ENCODE assay signal across 21 cellular contexts in genomic region chr10:131788386-131788785, GRCh38.
"Had no signal": no experiment of that assay in that cellular context is flagged by ENCODE, and none has a peak within 500 bp of the region (broad histone marks: within the 10 kb centered on the region; RNA-seq: fewer than 3 reads in every experiment).

No MANE protein-coding gene starts in this region.

- H3K27me3 Mint-ChIP-seq: progenitor cell of endocrine pancreas had no signal

- H3K4me3 ChIP-seq: ascending aorta, breast epithelium, left ventricle myocardium inferior, right atrium auricular region, smooth muscle cell, transverse colon had no signal

- H3K9me3 ChIP-seq: ascending aorta, left ventricle myocardium inferior, right atrium auricular region, transverse colon had no signal

- H3K4me1 Mint-ChIP-seq: activated naive CD8-positive, alpha-beta T cell treated with anti-CD3 and anti-CD28 coated beads, Interleukin-2, amount 50 U/mL, for 24 hours; memory B cell; natural killer cell had no signal

- H3K27me3 ChIP-seq: ascending aorta, right atrium auricular region, transverse colon had no signal

- H3K4me3 Mint-ChIP-seq: activated naive CD8-positive, alpha-beta T cell treated with anti-CD3 and anti-CD28 coated beads, Interleukin-2, amount 50 U/mL, for 24 hours; activated T-helper 1 cell treated with anti-CD3 and anti-CD28 coated beads, Interleukin-12 subunit alpha, Interleukin-12 subunit beta, Interleukin-2, Interleukin-4 antibody, amounts not matched to agents 30 ng/mL and 10 ng/mL and 1 ng/mL, durations not matched to agents 14 hours and 24 hours and 36 hours; effector memory CD8-positive, alpha-beta T cell; memory B cell; natural killer cell had no signal

- ATAC-seq: activated naive CD8-positive, alpha-beta T cell treated with anti-CD3 and anti-CD28 coated beads, Interleukin-2, amount 50 U/mL, for 24 hours; effector memory CD8-positive, alpha-beta T cell; natural killer cell had no signal

- H3K27ac ChIP-seq: ascending aorta, breast epithelium, epithelial cell of prostate, left ventricle myocardium inferior, right atrium auricular region, transverse colon had no signal

- DNase-seq: activated CD4-positive, alpha-beta T cell treated with anti-CD3 and anti-CD28 coated beads, Interleukin-2, amount 50 U/mL, for 1 hour; activated CD8-positive, alpha-beta memory T cell treated with anti-CD3 and anti-CD28 coated beads for 24 hours; activated naive CD4-positive, alpha-beta T cell treated with Interleukin-2 at 50 U/mL for 16 hours; activated naive CD8-positive, alpha-beta T cell treated with anti-CD3 and anti-CD28 coated beads, Interleukin-2, amount 50 U/mL, for 24 hours; dermis blood vessel endothelial cell; effector memory CD8-positive, alpha-beta T cell; left ventricle myocardium inferior; natural killer cell; nucleus accumbens; stimulated activated CD4-positive, alpha-beta T cell treated with anti-CD3 and anti-CD28 coated beads, Interleukin-4, amount 100 ng/mL, for 4 hours; stimulated activated CD8-positive, alpha-beta memory T cell treated with anti-CD3 and anti-CD28 coated beads, Interleukin-4, amount 100 ng/mL, for 48 hours; stimulated activated naive CD4-positive, alpha-beta T cell treated with Interleukin-2 at 50 U/mL for 16 hours; transverse colon had no signal

- H3K4me1 ChIP-seq: ascending aorta, breast epithelium, left ventricle myocardium inferior, right atrium auricular region, transverse colon had no signal

- H3K36me3 Mint-ChIP-seq: natural killer cell had no signal

- H3K36me3 ChIP-seq: ascending aorta, breast epithelium, left ventricle myocardium inferior, right atrium auricular region, transverse colon had no signal

- H3K27ac Mint-ChIP-seq: activated naive CD8-positive, alpha-beta T cell treated with anti-CD3 and anti-CD28 coated beads, Interleukin-2, amount 50 U/mL, for 24 hours; activated T-helper 1 cell treated with anti-CD3 and anti-CD28 coated beads, Interleukin-12 subunit alpha, Interleukin-12 subunit beta, Interleukin-2, Interleukin-4 antibody, amounts not matched to agents 30 ng/mL and 10 ng/mL and 1 ng/mL, durations not matched to agents 14 hours and 24 hours and 36 hours; effector memory CD8-positive, alpha-beta T cell; memory B cell; natural killer cell; progenitor cell of endocrine pancreas had no signal

- H3K9me3 Mint-ChIP-seq: activated naive CD8-positive, alpha-beta T cell treated with anti-CD3 and anti-CD28 coated beads, Interleukin-2, amount 50 U/mL, for 24 hours; effector memory CD8-positive, alpha-beta T cell; natural killer cell had no signal
